Comparison of ENCODE assay signal across 20 cellular contexts in genomic region chr10:110625951-110626855, GRCh38. TPM values are rescaled to one million over a fixed set of nuclear protein-coding genes. Genes with fewer than 3 reads are reported as not detected.
DNase-seq lines count a peak whose midpoint lies in the region; ATAC-seq, FAIRE-seq and TF ChIP-seq lines count a peak whose summit lies in the region.
"Had no signal": no experiment of that assay in that cellular context is flagged by ENCODE, and none has a peak within 500 bp of the region (broad histone marks: within the 10 kb centered on the region; RNA-seq: fewer than 3 reads in every experiment).

No MANE protein-coding gene starts in this region.

- peak overlapping the region; percentile 55; the same call in 1 of the 2 replicates for H2AFZ ChIP-seq in K562 (ENCODE audit: low read depth, low read length)

- no peak for TF ChIP-seq EP300 in K562 (IDR thresholded peaks at IDR 0.05; ENCODE audit: low read length)

- H3K27ac ChIP-seq in HEK293 (ENCODE audit: extremely low read depth, low read depth, low read length): no peak overlapping the region
- H3K27ac ChIP-seq in Peyer's patch: peak overlapping the region in 2 of 4 donors; percentile 74 to 82
- no peak overlapping the region for H3K27ac ChIP-seq in K562 (ENCODE audit: extremely low read depth, low read depth, low read length)

- no peak for TF ChIP-seq RAD21 in K562 (CRISPR knock-in tag; conservative IDR thresholded peaks at IDR 0.05 in 1 of 2, IDR thresholded peaks at IDR 0.05 in 1 of 2)

- H3K36me3 ChIP-seq in HEK293 (ENCODE audit: control insufficient read depth in 2 of 2, insufficient read depth in 1 of 2, low read length in 2 of 2): no peaks in the 10 kb centered on the region
- no peaks in the 10 kb centered on the region for H3K36me3 ChIP-seq in Peyer's patch
- H3K36me3 ChIP-seq in K562 (ENCODE audit: control insufficient read depth, insufficient read depth, low read length): no peaks in the 10 kb centered on the region
- H3K36me3 ChIP-seq in mucosa of descending colon (ENCODE audit: low read depth): no peaks in the 10 kb centered on the region
- H3K36me3 ChIP-seq: HAP-1 had no signal

- BruUV-seq in K562 (replicated peaks; lab: Mats Ljungman, UMichigan): no TSS peak

- no peaks in the 10 kb centered on the region for H3K9me1 ChIP-seq in K562 (ENCODE audit: control insufficient read depth, insufficient read depth, low read length)

- no peaks in the 10 kb centered on the region for H3K79me2 ChIP-seq in K562 (ENCODE audit: control insufficient read depth, insufficient read depth, low read length)

- in situ Hi-C loops in K562 (cut with MboI): no loop called here

- WGBS in K562 (ENCODE audit: insufficient coverage, low coverage, missing lambda C conversion rate): 61% methylated on average over 5 of the region's 5 CpGs

- POLR2A ChIA-PET in HEK293 (lab: Yijun Ruan, JAX): no interaction called here
- POLR2A ChIA-PET in K562 (lab: Yijun Ruan, JAX): no interaction called here

- ATAC-seq in K562 (peak; percentile 47; the same call in 2 of the 3 replicates), mucosa of descending colon (peak; percentile 56), GM18909 (IDR thresholded peaks at IDR 0.05; ENCODE audit: poor library complexity, unreplicated experiment) (no peak)

- H3K27me3 ChIP-seq in Peyer's patch (no peaks in the 10 kb centered on the region), K562 (ENCODE audit: control insufficient read depth in 2 of 2, insufficient read depth in 2 of 2, low read length in 2 of 2) (no peaks in the 10 kb centered on the region)

- H3K4me3 ChIP-seq in HEK293 (ENCODE audit: low read depth, low read length) (no peak overlapping the region), Peyer's patch (no peak overlapping the region), K562 (no peak overlapping the region), mucosa of descending colon (no peak overlapping the region)
- H3K4me3 ChIP-seq: HAP-1 had no signal

- intact Hi-C loops in K562 (cut with micrococcal nuclease): no loop called here
- intact Hi-C loops in mucosa of descending colon (cut with DNase I, micrococcal nuclease): no loop called here

- H3K4me2 ChIP-seq in K562 (ENCODE audit: insufficient read depth, low read length): no peak overlapping the region

- no peak for TF ChIP-seq POLR2A in Peyer's patch (IDR thresholded peaks at IDR 0.05)
- TF ChIP-seq POLR2A in K562 (conservative IDR thresholded peaks at IDR 0.05): no peak

- CTCF ChIA-PET in HEK293 (lab: Yijun Ruan, JAX) (interaction anchor here (0.6 kb wide), 1 partner anchor 170 kb away, joined by 3 read pairs; no protein-coding TSS in a partner anchor), K562 (lab: Yijun Ruan, JAX; ENCODE audit: low intra/inter-chr PET ratio) (no interaction called here)

- peaks cover 13% of the 10 kb centered on the region for H3K4me1 ChIP-seq in HEK293 (ENCODE audit: control insufficient read depth, insufficient read depth, low read length)
- no peaks in the 10 kb centered on the region for H3K4me1 ChIP-seq in Peyer's patch
- H3K4me1 ChIP-seq in K562 (replicated peaks in 1 of 2; ENCODE audit: control insufficient read depth in 2 of 2, insufficient read depth in 2 of 2, low read length in 2 of 2): no peaks in the 10 kb centered on the region; a peak in 2 of 5 replicates
- no peaks in the 10 kb centered on the region for H3K4me1 ChIP-seq in mucosa of descending colon (ENCODE audit: low read depth)

- DNase-seq in Peyer's patch: peak in 2 of 3 donors; percentile 57 to 66
- DNase-seq in K562 (ENCODE audit: extremely low read depth in 1 of 4, low spot score in 3 of 4): no peak
- no peak for DNase-seq in mucosa of descending colon
- DNase-seq in NCI-H2029 treated with DMSO at 0.1 percent for 48 hours (lab: John Stamatoyannopoulos, UW): no peak
- no peak for DNase-seq in NK-92 treated with Interleukin-12 subunit alpha and Interleukin-12 subunit beta, amount 100 ng/mL, for 24 hours (lab: John Stamatoyannopoulos, UW)
- DNase-seq: C1 segment of cervical spinal cord; Calu3; CD4-positive, alpha-beta memory T cell; COR-L47; DMS53; DMS79 treated with DMSO at 0.1 percent for 48 hours; GF-D8; GOT3 had no signal

- H4K20me1 ChIP-seq in K562 (replicated peaks; ENCODE audit: control insufficient read depth, insufficient read depth, low read length): no peaks in the 10 kb centered on the region

- no peaks in the 10 kb centered on the region for H3K9me3 ChIP-seq in HEK293 (ENCODE audit: control insufficient read depth, insufficient read depth, low read depth, low read length)
- no peaks in the 10 kb centered on the region for H3K9me3 ChIP-seq in Peyer's patch
- no peaks in the 10 kb centered on the region for H3K9me3 ChIP-seq in K562 (replicated peaks; ENCODE audit: control insufficient read depth, insufficient read depth, low read depth, low read length)
- no peaks in the 10 kb centered on the region for H3K9me3 ChIP-seq in mucosa of descending colon
- H3K9me3 ChIP-seq: HAP-1 had no signal

- H3K9ac ChIP-seq in K562 (ENCODE audit: insufficient read depth in 1 of 2, low read depth in 2 of 2, low read length in 2 of 2): no peak overlapping the region

- no peak for TF ChIP-seq CTCF in HEK293 (tag by site-specific recombination; IDR thresholded peaks at IDR 0.05)
- TF ChIP-seq CTCF in Peyer's patch (IDR thresholded peaks at IDR 0.05): no peak
- no peak for TF ChIP-seq CTCF in K562 (IDR thresholded peaks at IDR 0.05 in 2 of 3, conservative IDR thresholded peaks at IDR 0.05 in 1 of 3; ENCODE audit: insufficient read depth in 2 of 3, low read depth in 1 of 3, low read length in 3 of 3)
- no peak for TF ChIP-seq CTCF in mucosa of descending colon (IDR thresholded peaks at IDR 0.05)

- no peak for FAIRE-seq in K562 (lab: Jason Lieb, UNC)
- FAIRE-seq: GM12891, GM18507, H54 had no signal

TF ChIP-seq in HEK293, 187 proteins besides CTCF, POLR2A, EP300 and RAD21:
- TF ChIP-seq ZNF23 (tag by site-specific recombination; IDR thresholded peaks at IDR 0.05; ENCODE audit: borderline replicate concordance): no peak
- no peak for TF ChIP-seq ZNF423 (tag by site-specific recombination; IDR thresholded peaks at IDR 0.05)
- TF ChIP-seq GLIS1 (tag by site-specific recombination; IDR thresholded peaks at IDR 0.05): peak; percentile 54

TF ChIP-seq in K562, 482 proteins besides CTCF, POLR2A, EP300 and RAD21 (continues in another document):
- TF ChIP-seq ZC3H8 (IDR thresholded peaks at IDR 0.05) (no peak), ZNF778 (CRISPR knock-in tag; IDR thresholded peaks at IDR 0.05) (no peak), FOXJ2 (tag; IDR thresholded peaks at IDR 0.05) (no peak), ZNF217 (CRISPR knock-in tag; IDR thresholded peaks at IDR 0.05) (no peak), ZNF77 (CRISPR knock-in tag; IDR thresholded peaks at IDR 0.05) (no peak), PTTG1 (tag; IDR thresholded peaks at IDR 0.05; ENCODE audit: low read depth) (no peak), GATAD2B (IDR thresholded peaks at IDR 0.05; ENCODE audit: borderline replicate concordance) (no peak), SIX5 (IDR thresholded peaks at IDR 0.05; ENCODE audit: borderline replicate concordance in 1 of 2, insufficient read depth in 1 of 2, low read depth in 1 of 2, low read length in 2 of 2) (no peak), KAT7 (CRISPR knock-in tag; IDR thresholded peaks at IDR 0.05; ENCODE audit: borderline replicate concordance) (no peak), XRCC3 (IDR thresholded peaks at IDR 0.05) (no peak)

RNA-seq across cellular contexts. Expression of gene RBM20, which starts 17.9 kb away (rescaled TPM):
- total RNA-seq in Peyer's patch (1 to 10 TPM in 3 of 4 donors, under 1 TPM in 1; 0.80 to 4.1 (median 1.2) TPM), K562 (2014; rRNA removed) (2.7 and 3.0 TPM in 2 replicates), K562 (2014; rRNA removed; fragmentation: Illumina TruSeq; extraction: Trizol) (3.2 TPM in 2 replicates), K562 (2015; rRNA removed; fragmentation: Illumina TruSeq; extraction: Trizol) (3.2 and 3.4 TPM in 2 replicates), K562 (2021) (4.6 and 5.7 TPM in 2 replicates), mucosa of descending colon (1 to 10 TPM in 2 of 3 donors, under 1 TPM in 1; 0.46 to 9.7 (median 2.0) TPM)
- total RNA-seq in K562 (2011; cell fraction: chromatin; rRNA removed; ENCODE audit: low replicate concordance): 20.1 and 23.9 TPM in 2 replicates
- 9.9 and 13.2 TPM in 2 replicates for total RNA-seq in K562 (2011; cell fraction: nucleolus; rRNA removed)
- total RNA-seq in K562 (2011; cell fraction: nucleoplasm; rRNA removed): 17.7 and 34.0 TPM in 2 replicates
- polyA plus RNA-seq in K562 (2011; rRNA removed) (2.6 and 3.1 TPM in 2 replicates), K562 (2014; fragmentation: Illumina TruSeq; extraction: Trizol) (4.6 and 4.8 TPM in 2 replicates), K562 (2014; fragmentation: Nextera tagmentation; extraction: Ambion mirVana) (under 1 TPM; 0.63 to 0.68 TPM), K562 (2014; rRNA removed) (3.7 and 4.7 TPM in 2 replicates)
- polyA plus RNA-seq in K562 (2011; cell fraction: cytosol; rRNA removed): 1.3 and 1.9 TPM in 2 replicates
- polyA plus RNA-seq in K562 (2011; cell fraction: nucleus; rRNA removed): 9.8 and 13.1 TPM in 2 replicates
- 2.8 and 4.2 TPM in 2 replicates for polyA plus RNA-seq in K562 (2012)
- 3.5 and 4.8 TPM in 2 replicates for polyA minus RNA-seq in K562 (2011; rRNA and poly(A)+ RNA removed)
- polyA minus RNA-seq in K562 (2011; cell fraction: cytosol; rRNA and poly(A)+ RNA removed): 2.2 and 3.1 TPM in 2 replicates
- 6.5 and 9.7 TPM in 2 replicates for polyA minus RNA-seq in K562 (2011; cell fraction: nucleus; rRNA and poly(A)+ RNA removed)
- total RNA-seq: Calu3; CD4-positive, alpha-beta memory T cell had no signal
- polyA plus RNA-seq: BJ had no signal

RNA-seq across cellular contexts. Expression of gene SMC3, which starts 58.7 kb away (rescaled TPM):
- total RNA-seq in Peyer's patch (10 to 100 TPM; 21.9 to 37.1 (median 33.0) TPM), K562 (2014; rRNA removed) (25.7 and 32.0 TPM in 2 replicates), K562 (2014; rRNA removed; fragmentation: Illumina TruSeq; extraction: Trizol) (60.9 and 72.4 TPM in 2 replicates), K562 (2015; rRNA removed; fragmentation: Illumina TruSeq; extraction: Trizol) (57.2 and 61.5 TPM in 2 replicates), K562 (2021) (35.1 and 42.0 TPM in 2 replicates), mucosa of descending colon (10 to 100 TPM; 24.1 to 36.3 (median 27.3) TPM)
- 3.4 and 23.8 TPM in 2 replicates for total RNA-seq in K562 (2011; cell fraction: chromatin; rRNA removed; ENCODE audit: low replicate concordance)
- total RNA-seq in K562 (2011; cell fraction: nucleolus; rRNA removed): 2.0 and 2.6 TPM in 2 replicates
- total RNA-seq in K562 (2011; cell fraction: nucleoplasm; rRNA removed): 6.0 and 6.1 TPM in 2 replicates
- polyA plus RNA-seq in K562 (2011; rRNA removed) (16.2 and 21.4 TPM in 2 replicates), K562 (2014; fragmentation: Illumina TruSeq; extraction: Trizol) (52.7 and 62.6 TPM in 2 replicates), K562 (2014; fragmentation: Nextera tagmentation; extraction: Ambion mirVana) (10 to 100 TPM; 21.3 to 24.5 TPM), K562 (2014; rRNA removed) (31.6 and 39.3 TPM in 2 replicates)
- polyA plus RNA-seq in K562 (2011; cell fraction: cytosol; rRNA removed): 2.8 and 6.6 TPM in 2 replicates
- 5.5 and 7.9 TPM in 2 replicates for polyA plus RNA-seq in K562 (2011; cell fraction: nucleus; rRNA removed)
- polyA plus RNA-seq in K562 (2012): 31.6 and 34.7 TPM in 2 replicates
- polyA minus RNA-seq in K562 (2011; rRNA and poly(A)+ RNA removed): 25.1 and 30.5 TPM in 2 replicates
- polyA minus RNA-seq in K562 (2011; cell fraction: cytosol; rRNA and poly(A)+ RNA removed): 13.5 and 14.9 TPM in 2 replicates
- 4.4 and 10.4 TPM in 2 replicates for polyA minus RNA-seq in K562 (2011; cell fraction: nucleus; rRNA and poly(A)+ RNA removed)

Comparison
In these comparisons a context has a peak if more than half of its experiments do, and no peak if none do; other contexts are left out.
1. DNase-seq: peak in Peyer's patch (2 of 3); none in K562 (0 of 4), mucosa of descending colon (0 of 3), NCI-H2029 treated with DMSO at 0.1 percent for 48 hours (single experiment) and NK-92 treated with Interleukin-12 subunit alpha and Interleukin-12 subunit beta, amount 100 ng/mL, for 24 hours (single experiment).